Comparison of ENCODE assay signal across 15 cellular contexts in the genomic region with DNA sequence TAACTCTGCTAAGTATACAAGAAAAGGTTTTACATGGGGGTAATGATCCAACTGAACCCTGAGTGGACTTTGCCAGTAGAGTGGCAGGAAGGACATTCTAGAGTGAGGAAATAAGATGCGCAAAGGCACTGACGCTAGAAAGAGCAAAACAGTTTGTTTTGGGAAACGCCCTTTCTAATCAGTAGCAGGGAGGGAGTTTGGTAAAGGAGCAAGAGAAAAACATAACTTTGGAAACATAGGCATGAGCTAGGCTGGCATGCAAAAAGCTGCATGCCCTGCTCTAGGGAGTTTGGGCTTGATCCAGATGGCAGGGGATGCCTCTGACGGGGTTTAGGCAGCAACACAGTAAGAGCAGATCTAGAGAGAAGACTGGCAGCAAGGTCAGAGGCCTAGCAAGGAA.
DNase-seq lines count a peak whose midpoint lies in the region; ATAC-seq and TF ChIP-seq lines count a peak whose summit lies in the region.
"Had no signal": no experiment of that assay in that cellular context is flagged by ENCODE, and none has a peak within 500 bp of the region (broad histone marks: within the 10 kb centered on the region; RNA-seq: fewer than 3 reads in every experiment).

No MANE protein-coding gene starts in this region.

- H3K27ac Mint-ChIP-seq in nephron progenitor cell = peak overlapping the region; percentile 31
- H3K27ac Mint-ChIP-seq in activated T-cell treated with anti-CD3 and anti-CD28 coated beads, Interleukin-2, amount 50 U/mL, for 24 hours = no peak overlapping the region
- H3K27ac Mint-ChIP-seq: activated T-helper 2 cell treated with anti-CD3 and anti-CD28 coated beads, Interferon-gamma antibody, Interleukin-2, Interleukin-4, amounts not matched to agents 10 μg/mL and 5 μg/mL and 100 μg/mL, durations not matched to agents 14 hours and 24 hours and 36 hours; T-helper 2 cell treated with Interferon-gamma antibody and Interleukin-4, amounts not matched to agents 5 μg/mL and 100 μg/mL, for 36 hours had no signal

- intact Hi-C loops in Right ventricle myocardium superior (cut with DNase I) = no loop called here
- intact Hi-C loops in vagina (cut with DNase I) = no loop called here

- peaks cover 0 to 24% of the 10 kb centered on the region in 2 donors for H3K36me3 ChIP-seq in vagina

- DNase-seq in cerebellar cortex (ENCODE audit: low spot score) (peak; percentile 34), Right ventricle myocardium superior (peak; percentile 62), nephron progenitor cell (no peak), vagina (ENCODE audit: extremely low spot score in 2 of 2) (no peak)
- DNase-seq in stimulated activated naive CD8-positive, alpha-beta T cell treated with anti-CD3 and anti-CD28 coated beads, Interleukin-15, Interleukin-2, amounts not matched to agents 100 U/mL and 50 U/mL, for 24 hours = no peak
- no peak for DNase-seq in activated T-cell treated with anti-CD3 and anti-CD28 coated beads, Interleukin-2, amount 50 U/mL, for 24 hours
- DNase-seq: DMS 273 treated with DMSO at 0.1 percent for 48 hours, GM23248, KBM-7, NCI-H2081 treated with DMSO at 0.1 percent for 48 hours, NCI-H524 had no signal

- H3K27me3 Mint-ChIP-seq in nephron progenitor cell (ENCODE audit: low read depth, poor library complexity) = no peaks in the 10 kb centered on the region
- H3K27me3 Mint-ChIP-seq in activated T-cell treated with anti-CD3 and anti-CD28 coated beads, Interleukin-2, amount 50 U/mL, for 24 hours = no peaks in the 10 kb centered on the region

- H3K4me1 Mint-ChIP-seq in nephron progenitor cell = no peaks in the 10 kb centered on the region
- no peaks in the 10 kb centered on the region for H3K4me1 Mint-ChIP-seq in activated T-cell treated with anti-CD3 and anti-CD28 coated beads, Interleukin-2, amount 50 U/mL, for 24 hours (ENCODE audit: low read depth)

- H3K4me3 Mint-ChIP-seq in nephron progenitor cell = no peak overlapping the region
- H3K4me3 Mint-ChIP-seq in activated T-cell treated with anti-CD3 and anti-CD28 coated beads, Interleukin-2, amount 50 U/mL, for 24 hours = no peak overlapping the region
- H3K4me3 Mint-ChIP-seq: T-helper 2 cell treated with Interferon-gamma antibody and Interleukin-4, amounts not matched to agents 5 μg/mL and 100 μg/mL, for 36 hours had no signal

- no peaks in the 10 kb centered on the region for H3K9me3 Mint-ChIP-seq in nephron progenitor cell
- no peaks in the 10 kb centered on the region for H3K9me3 Mint-ChIP-seq in activated T-cell treated with anti-CD3 and anti-CD28 coated beads, Interleukin-2, amount 50 U/mL, for 24 hours
- H3K9me3 Mint-ChIP-seq: activated T-helper 2 cell treated with anti-CD3 and anti-CD28 coated beads, Interferon-gamma antibody, Interleukin-2, Interleukin-4, amounts not matched to agents 10 μg/mL and 5 μg/mL and 100 μg/mL, durations not matched to agents 14 hours and 24 hours and 36 hours; T-helper 2 cell treated with Interferon-gamma antibody and Interleukin-4, amounts not matched to agents 5 μg/mL and 100 μg/mL, for 36 hours had no signal

- no peak for TF ChIP-seq POLR2A in vagina (IDR thresholded peaks at IDR 0.05)

- H3K4me1 ChIP-seq in vagina = peaks cover 27% of the 10 kb centered on the region
- H3K4me1 ChIP-seq: BLaER1 had no signal

- peak; percentile 72 for ATAC-seq in Right ventricle myocardium superior (ENCODE audit: poor library complexity)
- no peak for ATAC-seq in stimulated activated naive CD8-positive, alpha-beta T cell treated with anti-CD3 and anti-CD28 coated beads, Interleukin-15, Interleukin-2, amounts not matched to agents 100 U/mL and 50 U/mL, for 24 hours
- no peak for ATAC-seq in GM21367 (IDR thresholded peaks at IDR 0.05; ENCODE audit: unreplicated experiment)

- no peak overlapping the region for H3K4me3 ChIP-seq in vagina
- H3K4me3 ChIP-seq: BLaER1, GM23248 had no signal

- H3K27ac ChIP-seq in vagina = peak overlapping the region; percentile 75
- H3K27ac ChIP-seq: BLaER1, GM23248 had no signal

- H3K27me3 ChIP-seq in vagina = no peaks in the 10 kb centered on the region
- H3K27me3 ChIP-seq: BLaER1 had no signal

- TF ChIP-seq CTCF in nephron progenitor cell (IDR thresholded peaks at IDR 0.05) (no peak), vagina (IDR thresholded peaks at IDR 0.05) (no peak)

- no peaks in the 10 kb centered on the region for H3K9me3 ChIP-seq in vagina
- H3K9me3 ChIP-seq: BLaER1 had no signal

- peaks cover 30% of the 10 kb centered on the region for H3K36me3 Mint-ChIP-seq in nephron progenitor cell (ENCODE audit: low read depth)
- no peaks in the 10 kb centered on the region for H3K36me3 Mint-ChIP-seq in activated T-cell treated with anti-CD3 and anti-CD28 coated beads, Interleukin-2, amount 50 U/mL, for 24 hours (ENCODE audit: low read depth)

Comparison
In these comparisons a context has a peak if more than half of its experiments do, and no peak if none do; other contexts are left out.
1. DNase-seq: peak in cerebellar cortex (single experiment) and Right ventricle myocardium superior (single experiment); none in nephron progenitor cell (single experiment), vagina (0 of 2), stimulated activated naive CD8-positive, alpha-beta T cell treated with anti-CD3 and anti-CD28 coated beads, Interleukin-15, Interleukin-2, amounts not matched to agents 100 U/mL and 50 U/mL, for 24 hours (single experiment) and activated T-cell treated with anti-CD3 and anti-CD28 coated beads, Interleukin-2, amount 50 U/mL, for 24 hours (single experiment).